In the genomic region with DNA sequence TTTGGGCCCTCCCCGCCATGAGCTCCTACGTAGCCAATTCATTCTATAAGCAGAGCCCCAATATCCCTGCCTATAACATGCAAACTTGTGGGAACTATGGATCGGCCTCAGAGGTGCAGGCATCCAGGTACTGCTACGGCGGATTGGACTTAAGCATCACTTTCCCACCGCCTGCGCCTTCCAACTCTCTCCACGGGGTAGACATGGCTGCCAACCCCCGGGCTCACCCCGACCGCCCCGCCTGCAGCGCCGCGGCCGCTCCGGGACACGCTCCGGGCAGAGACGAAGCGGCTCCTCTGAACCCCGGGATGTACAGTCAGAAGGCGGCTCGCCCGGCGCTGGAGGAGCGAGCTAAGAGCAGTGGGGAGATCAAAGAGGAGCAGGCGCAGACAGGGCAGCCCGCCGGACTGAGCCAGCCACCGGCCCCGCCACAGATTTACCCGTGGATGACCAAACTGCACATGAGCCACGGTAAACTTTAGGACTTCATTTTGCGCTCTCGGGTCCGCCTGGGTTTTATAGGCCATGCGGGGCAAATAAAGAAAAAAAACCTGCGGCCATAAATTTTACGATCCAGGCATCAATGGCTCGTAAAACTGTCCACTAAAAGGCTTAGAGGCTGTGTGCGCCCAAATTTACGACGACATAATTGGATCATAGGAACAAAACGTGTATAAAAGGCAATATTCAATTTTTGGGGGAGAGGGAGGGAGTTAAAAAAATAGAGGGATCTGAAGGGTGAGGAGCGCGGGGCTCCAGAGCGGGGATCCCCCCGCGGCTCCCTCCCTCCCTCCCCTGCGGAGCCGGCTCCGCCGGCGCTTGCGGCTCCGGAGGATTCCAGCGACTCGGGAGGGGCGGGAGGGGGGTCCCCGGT, we compare ENCODE assay signal across 8 cellular contexts. TPM values are rescaled to one million over a fixed set of nuclear protein-coding genes. Genes with fewer than 3 reads are reported as not detected.
DNase-seq lines count a peak whose midpoint lies in the region; ATAC-seq and TF ChIP-seq lines count a peak whose summit lies in the region.

No MANE protein-coding gene starts in this region.

- H3K9me3 Mint-ChIP-seq in glutamatergic neuron (ENCODE audit: unreplicated experiment): peaks cover 2% of the 10 kb centered on the region
- no peaks in the 10 kb centered on the region for H3K9me3 Mint-ChIP-seq in stimulated activated naive CD8-positive, alpha-beta T cell treated with anti-CD3 and anti-CD28 coated beads, Interleukin-15, amount 100 ng/mL, for 72 hours

- peak; percentile 63 for ATAC-seq in RWPE2 (ENCODE audit: low read depth)
- peak; percentile 38 for ATAC-seq in stimulated activated naive CD8-positive, alpha-beta T cell treated with anti-CD3 and anti-CD28 coated beads, Interleukin-15, amount 100 ng/mL, for 72 hours
- no peak for ATAC-seq in HG03045 (IDR thresholded peaks at IDR 0.05; ENCODE audit: unreplicated experiment)

- no peaks in the 10 kb centered on the region for H3K36me3 ChIP-seq in RWPE2 (ENCODE audit: low read depth)

- H3K4me1 Mint-ChIP-seq in glutamatergic neuron (ENCODE audit: low read depth, unreplicated experiment): peaks cover 6% of the 10 kb centered on the region
- peaks cover 52% of the 10 kb centered on the region for H3K4me1 Mint-ChIP-seq in stimulated activated naive CD8-positive, alpha-beta T cell treated with anti-CD3 and anti-CD28 coated beads, Interleukin-15, amount 100 ng/mL, for 72 hours

- H3K27me3 Mint-ChIP-seq in glutamatergic neuron (ENCODE audit: unreplicated experiment): peaks cover 39% of the 10 kb centered on the region
- H3K27me3 Mint-ChIP-seq in stimulated activated naive CD8-positive, alpha-beta T cell treated with anti-CD3 and anti-CD28 coated beads, Interleukin-15, amount 100 ng/mL, for 72 hours: peaks cover 100% of the 10 kb centered on the region

- peak overlapping the region; percentile 34 for H3K4me3 ChIP-seq in RWPE2 (ENCODE audit: severe bottlenecking)

- H3K36me3 Mint-ChIP-seq in glutamatergic neuron (ENCODE audit: unreplicated experiment): no peaks in the 10 kb centered on the region

- DNase-seq in NCI-H82 (lab: John Stamatoyannopoulos, UW): peak; percentile 91
- no peak for DNase-seq in NCI-H82 treated with DMSO at 0.1 percent for 48 hours (lab: John Stamatoyannopoulos, UW; ENCODE audit: unreplicated experiment)
- DNase-seq in RWPE2 (ENCODE audit: low spot score): no peak
- DNase-seq in glutamatergic neuron: no peak
- no peak for DNase-seq in stimulated activated naive CD8-positive, alpha-beta T cell treated with anti-CD3 and anti-CD28 coated beads, Interleukin-15, amount 100 ng/mL, for 72 hours
- DNase-seq in NCI-H2029 (lab: John Stamatoyannopoulos, UW): no peak
- DNase-seq in activated effector memory CD4-positive, alpha-beta T cell treated with anti-CD3 and anti-CD28 coated beads, Interleukin-2, amount 50 U/mL, for 16 hours: no peak

- H3K4me3 Mint-ChIP-seq in glutamatergic neuron (ENCODE audit: unreplicated experiment): peak overlapping the region; percentile 55
- H3K4me3 Mint-ChIP-seq in stimulated activated naive CD8-positive, alpha-beta T cell treated with anti-CD3 and anti-CD28 coated beads, Interleukin-15, amount 100 ng/mL, for 72 hours: peak overlapping the region; percentile 81 to 83

- no peak overlapping the region for H3K27ac Mint-ChIP-seq in glutamatergic neuron (ENCODE audit: unreplicated experiment)
- peak overlapping the region in 1 of 2 donors; percentile 85 for H3K27ac Mint-ChIP-seq in stimulated activated naive CD8-positive, alpha-beta T cell treated with anti-CD3 and anti-CD28 coated beads, Interleukin-15, amount 100 ng/mL, for 72 hours

- H3K4me1 ChIP-seq in RWPE2 (ENCODE audit: insufficient read depth, poor library complexity, severe bottlenecking): no peaks in the 10 kb centered on the region

- H3K27ac ChIP-seq in RWPE2 (ENCODE audit: poor library complexity, severe bottlenecking): no peak overlapping the region

- H3K9me3 ChIP-seq in RWPE2 (ENCODE audit: severe bottlenecking): no peaks in the 10 kb centered on the region

- H3K27me3 ChIP-seq in RWPE2 (ENCODE audit: insufficient read depth, poor library complexity, severe bottlenecking): peaks cover 82% of the 10 kb centered on the region

- no peak for TF ChIP-seq CTCF in RWPE2 (IDR thresholded peaks at IDR 0.05; ENCODE audit: poor library complexity, severe bottlenecking)
- no peak for TF ChIP-seq CTCF in glutamatergic neuron (IDR thresholded peaks at IDR 0.05; ENCODE audit: partially characterized antibody, unreplicated experiment)

RNA-seq across cellular contexts. Expression of gene HOXC5, which starts 0.5 kb away (rescaled TPM):
- total RNA-seq in glutamatergic neuron (ENCODE audit: unreplicated experiment): not detected

RNA-seq across cellular contexts. Expression of gene HOXC6, which starts 5.1 kb away (rescaled TPM):
- total RNA-seq in glutamatergic neuron (ENCODE audit: unreplicated experiment): 0.32 TPM

RNA-seq across cellular contexts. Expression of gene HOXC4, which starts 20.3 kb away (rescaled TPM):
- not detected for total RNA-seq in glutamatergic neuron (ENCODE audit: unreplicated experiment)

RNA-seq across cellular contexts. Expression of gene HOXC8, which starts 24.6 kb away (rescaled TPM):
- total RNA-seq in glutamatergic neuron (ENCODE audit: unreplicated experiment): not detected

RNA-seq across cellular contexts. Expression of gene HOXC9, which starts 33.4 kb away (rescaled TPM):
- total RNA-seq in glutamatergic neuron (ENCODE audit: unreplicated experiment): not detected
